ENCODE assay signal across 10 cellular contexts in genomic region chr4:43763029-43763610, GRCh38.
DNase-seq lines count a peak whose midpoint lies in the region; ATAC-seq lines count a peak whose summit lies in the region.
"Had no signal": no experiment of that assay in that cellular context is flagged by ENCODE, and none has a peak within 500 bp of the region (broad histone marks: within the 10 kb centered on the region; RNA-seq: fewer than 3 reads in every experiment).

No MANE protein-coding gene starts in this region.

- peak; percentile 73 for ATAC-seq in GM18870 (IDR thresholded peaks at IDR 0.05; ENCODE audit: unreplicated experiment)
- peak; percentile 62 for ATAC-seq in HG02642 (IDR thresholded peaks at IDR 0.05; ENCODE audit: poor library complexity, unreplicated experiment)
- ATAC-seq in naive B cell (ENCODE audit: low read depth in 2 of 2): peak; percentile 45 to 49

- H3K9me3 Mint-ChIP-seq in naive B cell: peaks cover 0 to 6% (median 0%) of the 10 kb centered on the region in 7 donors

- H3K27ac Mint-ChIP-seq in naive B cell: peak overlapping the region in 2 of 6 donors; percentile 73 to 87

- H3K36me3 Mint-ChIP-seq in naive B cell: no peaks in the 10 kb centered on the region

- H3K27me3 Mint-ChIP-seq in naive B cell: no peaks in the 10 kb centered on the region
- H3K27me3 Mint-ChIP-seq: central memory CD8-positive, alpha-beta T cell had no signal

- H3K4me1 Mint-ChIP-seq in naive B cell: peaks cover 5 to 31% (median 5%) of the 10 kb centered on the region in 3 donors
- H3K4me1 Mint-ChIP-seq: central memory CD8-positive, alpha-beta T cell had no signal

- DNase-seq in NAMALWA (ENCODE audit: low spot score): peak; percentile 56
- DNase-seq in naive B cell: no peak
- no peak for DNase-seq in activated CD4-positive, alpha-beta T cell treated with anti-CD3 and anti-CD28 coated beads for 4 hours
- DNase-seq in SIG-M5 (lab: John Stamatoyannopoulos, UW): no peak
- DNase-seq in activated CD4-positive, alpha-beta T cell treated with anti-CD3 and anti-CD28 coated beads, Interleukin-2, amount 50 U/mL, for 4 hours: no peak
- DNase-seq in NCI-H1417 (lab: John Stamatoyannopoulos, UW): no peak
- DNase-seq: ovary had no signal

- peak overlapping the region in 5 of 8 donors; percentile 35 to 84 (median 63) for H3K4me3 Mint-ChIP-seq in naive B cell
- H3K4me3 Mint-ChIP-seq: central memory CD8-positive, alpha-beta T cell had no signal
